In the genomic region with DNA sequence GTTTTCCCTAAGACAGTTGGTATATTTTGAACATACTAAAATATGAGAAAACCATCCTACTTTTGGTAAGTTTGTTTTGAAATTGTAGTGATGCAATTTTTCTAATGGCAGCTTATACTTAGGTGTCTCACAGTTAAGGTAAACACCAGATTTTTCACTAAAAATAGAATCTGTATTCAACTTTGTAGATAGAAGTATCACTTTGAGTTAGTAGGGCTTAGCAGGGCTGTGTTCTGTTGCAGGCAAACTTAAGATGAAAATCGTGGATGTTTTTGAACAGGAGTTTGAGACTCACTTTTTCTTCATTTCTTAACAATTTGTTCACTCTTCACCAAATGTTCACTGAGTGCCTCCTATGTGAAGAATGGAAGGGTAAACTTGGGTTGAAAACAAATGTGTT, we compare ENCODE assay signal across 1 cellular context.
TF ChIP-seq lines count a peak whose summit lies in the region.

No MANE protein-coding gene starts in this region.

TF ChIP-seq in SK-N-SH treated with all-trans-retinoic acid at 6 μM for 48 hours, 23 proteins besides CTCF, POLR2A, EP300 and RAD21 (continued from another document):
- TF ChIP-seq SNAI2 (CRISPR knock-in tag; IDR thresholded peaks at IDR 0.05) (no peak), ZFP30 (CRISPR knock-in tag; IDR thresholded peaks at IDR 0.05) (no peak), ESRRG (CRISPR knock-in tag; IDR thresholded peaks at IDR 0.05) (no peak), GLIS3 (CRISPR knock-in tag; IDR thresholded peaks at IDR 0.05) (no peak), PATZ1 (CRISPR knock-in tag; IDR thresholded peaks at IDR 0.05; ENCODE audit: borderline replicate concordance) (no peak), CSDC2 (CRISPR knock-in tag; IDR thresholded peaks at IDR 0.05) (no peak)
